ENCODE assay signal across 9 cellular contexts in the genomic region with DNA sequence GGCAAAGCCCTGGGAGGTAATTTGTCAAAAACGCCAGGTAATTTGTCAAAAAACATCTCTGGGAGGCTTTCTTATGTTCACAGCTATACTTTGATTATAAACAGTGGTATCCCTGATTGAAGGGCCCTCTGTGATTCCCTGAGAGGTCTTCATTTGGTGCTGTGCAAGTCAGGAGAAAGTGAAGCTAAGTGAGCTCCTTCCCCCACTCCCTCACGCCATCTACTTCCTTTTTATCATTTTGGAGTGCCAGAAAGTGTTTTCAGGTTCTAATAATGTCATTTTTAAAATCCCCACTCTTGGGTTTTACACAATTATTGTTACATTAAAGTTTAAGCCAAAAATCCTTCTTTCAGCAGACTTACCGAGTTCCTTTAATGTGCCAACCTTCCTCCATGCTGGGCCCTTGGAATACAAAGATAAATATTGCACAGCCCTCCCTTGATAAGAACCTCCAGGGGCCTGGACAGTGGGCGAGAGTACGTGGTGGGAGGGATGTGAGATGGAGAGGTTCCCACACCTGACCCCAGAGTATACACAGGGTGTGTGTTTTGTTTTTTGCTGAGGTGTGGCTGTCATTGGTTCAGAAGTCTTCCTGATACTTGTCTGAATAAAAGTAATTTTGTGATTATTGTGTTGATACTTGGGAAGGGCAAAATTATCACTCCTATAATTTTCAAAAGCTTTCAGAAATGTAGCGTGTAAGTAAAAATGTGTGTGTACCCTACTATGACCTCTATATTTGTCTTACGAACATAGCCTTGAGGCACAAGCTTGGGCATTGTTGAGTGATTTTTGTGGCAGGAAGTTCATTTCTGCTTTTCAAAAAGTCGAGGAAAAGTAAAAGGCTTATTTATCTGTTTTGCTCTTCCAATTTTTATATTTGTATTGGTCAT. TPM values are rescaled to one million over a fixed set of nuclear protein-coding genes. Genes with fewer than 3 reads are reported as not detected.
A peak's percentile ranks its signal among the peaks of the same experiment; 100 is the strongest.
DNase-seq lines count a peak whose midpoint lies in the region; ATAC-seq, FAIRE-seq and TF ChIP-seq lines count a peak whose summit lies in the region.
"Had no signal": no experiment of that assay in that cellular context is flagged by ENCODE, and none has a peak within 500 bp of the region (broad histone marks: within the 10 kb centered on the region; RNA-seq: fewer than 3 reads in every experiment).

No MANE protein-coding gene starts in this region.

- DNase-seq in cardiac muscle cell (ENCODE audit: low read depth in 1 of 2, low spot score in 1 of 2) = no peak
- DNase-seq in left ventricle myocardium superior = no peak
- peak; percentile 28 for DNase-seq in bronchial epithelial cell (ENCODE audit: low read depth)
- DNase-seq in AG08396 (ENCODE audit: low spot score) = no peak
- DNase-seq in HuH-7.5 (ENCODE audit: low spot score) = no peak
- no peak for DNase-seq in SJCRH30
- DNase-seq: NCI-H1930 had no signal

- H3K9me3 ChIP-seq in cardiac muscle cell (ENCODE audit: low read depth) = no peaks in the 10 kb centered on the region
- H3K9me3 ChIP-seq in thymus (ENCODE audit: control insufficient read depth) = no peaks in the 10 kb centered on the region
- H3K9me3 ChIP-seq in SJCRH30 (replicated peaks) = no peaks in the 10 kb centered on the region

- H3K27me3 ChIP-seq in cardiac muscle cell (no peaks in the 10 kb centered on the region), bronchial epithelial cell (ENCODE audit: control insufficient read depth, insufficient read depth, low read length) (no peaks in the 10 kb centered on the region), thymus (ENCODE audit: control insufficient read depth, insufficient read depth) (no peaks in the 10 kb centered on the region), SJCRH30 (no peaks in the 10 kb centered on the region)

- no peak for FAIRE-seq in bronchial epithelial cell (lab: Jason Lieb, UNC)

- intact Hi-C loops in left ventricle myocardium superior (cut with micrococcal nuclease) = loop anchor here (10.0 kb wide), 1 partner anchor 95 kb away; no protein-coding TSS in a partner anchor

- WGBS in thymus = 60% methylated on average over 8 of the region's 8 CpGs

- no peaks in the 10 kb centered on the region for H3K36me3 ChIP-seq in cardiac muscle cell
- no peaks in the 10 kb centered on the region for H3K36me3 ChIP-seq in bronchial epithelial cell (ENCODE audit: control insufficient read depth, insufficient read depth, low read length)
- H3K36me3 ChIP-seq in thymus (ENCODE audit: control insufficient read depth, insufficient read depth) = peaks cover 6% of the 10 kb centered on the region
- no peaks in the 10 kb centered on the region for H3K36me3 ChIP-seq in SJCRH30

- TF ChIP-seq CTCF in cardiac muscle cell (IDR thresholded peaks at IDR 0.05; ENCODE audit: low read depth, low read length) (no peak), bronchial epithelial cell (IDR thresholded peaks at IDR 0.05; ENCODE audit: insufficient read depth, low read length, severe bottlenecking) (no peak)

- peaks cover 37% of the 10 kb centered on the region for H3K4me1 ChIP-seq in cardiac muscle cell (ENCODE audit: low read depth)
- peaks cover 37% of the 10 kb centered on the region for H3K4me1 ChIP-seq in thymus (ENCODE audit: control insufficient read depth, insufficient read depth, low read length)
- H3K4me1 ChIP-seq in SJCRH30 = no peaks in the 10 kb centered on the region

- H3K27ac ChIP-seq in cardiac muscle cell = peak overlapping the region; percentile 6
- peak overlapping the region; percentile 73 for H3K27ac ChIP-seq in thymus (ENCODE audit: low read depth)
- no peak overlapping the region for H3K27ac ChIP-seq in SJCRH30

- H3K4me3 ChIP-seq in cardiac muscle cell = no peak overlapping the region
- H3K4me3 ChIP-seq in bronchial epithelial cell (ENCODE audit: low read depth, low read length) = no peak overlapping the region
- H3K4me3 ChIP-seq in thymus (ENCODE audit: low read length) = no peak overlapping the region
- no peak overlapping the region for H3K4me3 ChIP-seq in SJCRH30

- no peak for ATAC-seq in left ventricle myocardium superior
- peak; percentile 7 for ATAC-seq in HG03457 (IDR thresholded peaks at IDR 0.05; ENCODE audit: unreplicated experiment)

RNA-seq across cellular contexts. Expression of gene MAPRE2, which starts 8.1 kb away (rescaled TPM):
- total RNA-seq in cardiac muscle cell = 20.3 and 22.3 TPM in 2 replicates
- 31.0 and 31.9 TPM in 2 replicates for polyA plus RNA-seq in cardiac muscle cell
- total RNA-seq in left ventricle myocardium superior = 111 TPM
- total RNA-seq in bronchial epithelial cell = 0.38 and 0.79 TPM in 2 replicates
- 41.2 TPM for polyA plus RNA-seq in thymus
- total RNA-seq in SJCRH30 (2014; rRNA removed; shearing (Covaris generic)) = 21.3 and 21.5 TPM in 2 replicates

Comparison
In these comparisons a context has a peak if more than half of its experiments do, and no peak if none do; other contexts are left out.
1. RNA of gene MAPRE2, which starts 8.1 kb away (total RNA-seq): 111 TPM in left ventricle myocardium superior (single experiment), 21.3 to 21.5 TPM in SJCRH30 and 20.3 to 22.3 TPM in cardiac muscle cell; 0.38 to 0.79 TPM in bronchial epithelial cell; every median in the first group is over 10 times any median in the second.